11 cellular contexts compared by ENCODE assay signal in genomic region chr14:104895786-104896642, GRCh38. TPM values are rescaled to one million over a fixed set of nuclear protein-coding genes. Genes with fewer than 3 reads are reported as not detected.
DNase-seq lines count a peak whose midpoint lies in the region; ATAC-seq, FAIRE-seq and TF ChIP-seq lines count a peak whose summit lies in the region.
"Had no signal": no experiment of that assay in that cellular context is flagged by ENCODE, and none has a peak within 500 bp of the region (broad histone marks: within the 10 kb centered on the region; RNA-seq: fewer than 3 reads in every experiment).

No MANE protein-coding gene starts in this region.

- H3K27me3 Mint-ChIP-seq in osteocyte (ENCODE audit: unreplicated experiment), result peaks cover 11% of the 10 kb centered on the region

- H3K36me3 ChIP-seq in K562 (ENCODE audit: control insufficient read depth, insufficient read depth, low read length), result no peaks in the 10 kb centered on the region

- H3K79me2 ChIP-seq in K562 (ENCODE audit: control insufficient read depth, insufficient read depth, low read length), result no peaks in the 10 kb centered on the region

- DNase-seq in GM12891 (ENCODE audit: insufficient read length, low spot score) (peak; percentile 9), NCI-H1436 treated with DMSO at 0.1 percent for 48 hours (lab: John Stamatoyannopoulos, UW) (peak; percentile 5), K562 (ENCODE audit: extremely low read depth in 1 of 4, low spot score in 3 of 4) (no peak), osteocyte (ENCODE audit: extremely low spot score, unreplicated experiment) (peak; percentile 84), anterior cingulate cortex (lab: John Stamatoyannopoulos, UW) (no peak)
- no peak for DNase-seq in stimulated activated CD4-positive, alpha-beta T cell treated with anti-CD3 and anti-CD28 coated beads, Interleukin-2, amount 100 ng/mL, for 24 hours

- H3K27ac ChIP-seq in K562 (ENCODE audit: extremely low read depth, low read depth, low read length), result no peak overlapping the region

- FAIRE-seq in GM12891 (lab: Jason Lieb, UNC), result no peak
- no peak for FAIRE-seq in K562 (lab: Jason Lieb, UNC)
- FAIRE-seq: islet of Langerhans had no signal

- no peaks in the 10 kb centered on the region for H3K9me1 ChIP-seq in K562 (ENCODE audit: control insufficient read depth, insufficient read depth, low read length)

- CTCF ChIA-PET in K562 (lab: Yijun Ruan, JAX; ENCODE audit: low intra/inter-chr PET ratio), result interaction anchor here (0.5 to 2.3 kb wide), 2 partner anchors 150 to 638 kb away, joined by 4 to 10 read pairs; no protein-coding TSS in a partner anchor

- TF ChIP-seq EP300 in K562 (IDR thresholded peaks at IDR 0.05; ENCODE audit: low read length), result no peak

- peaks cover 5% of the 10 kb centered on the region for H3K4me1 Mint-ChIP-seq in osteocyte (ENCODE audit: unreplicated experiment)

- BruUV-seq in K562 (replicated peaks; lab: Mats Ljungman, UMichigan), result no TSS peak

- H3K4me3 Mint-ChIP-seq in osteocyte (ENCODE audit: unreplicated experiment), result no peak overlapping the region
- H3K4me3 Mint-ChIP-seq: dendritic cell treated with granulocyte-macrophage colony-stimulating factor and Interleukin-4, amounts not matched to agents 40 ng/mL and 50 ng/mL, for 4 days had no signal

- H3K9me3 Mint-ChIP-seq in osteocyte (ENCODE audit: unreplicated experiment), result no peaks in the 10 kb centered on the region
- H3K9me3 Mint-ChIP-seq: dendritic cell treated with granulocyte-macrophage colony-stimulating factor and Interleukin-4, amounts not matched to agents 40 ng/mL and 50 ng/mL, for 4 days had no signal

- peaks cover 0 to 64% of the 10 kb centered on the region in 2 experiments; a peak in 2 of 5 replicates for H3K4me1 ChIP-seq in K562 (replicated peaks in 1 of 2; ENCODE audit: control insufficient read depth in 2 of 2, insufficient read depth in 2 of 2, low read length in 2 of 2)

- POLR2A ChIA-PET in K562 (lab: Yijun Ruan, JAX), result interaction anchor here (0.6 kb wide), 1 partner anchor 40 kb away, joined by 3 read pairs; no protein-coding TSS in a partner anchor

- TF ChIP-seq POLR2A in GM12891 (IDR thresholded peaks at IDR 0.05; ENCODE audit: low read depth, low read length) (no peak), K562 (conservative IDR thresholded peaks at IDR 0.05) (no peak)

- H3K36me3 Mint-ChIP-seq in osteocyte (ENCODE audit: unreplicated experiment), result no peaks in the 10 kb centered on the region

- H3K9me3 ChIP-seq in K562 (replicated peaks; ENCODE audit: control insufficient read depth, insufficient read depth, low read depth, low read length), result no peaks in the 10 kb centered on the region

- no peaks in the 10 kb centered on the region for H4K20me1 ChIP-seq in K562 (replicated peaks; ENCODE audit: control insufficient read depth, insufficient read depth, low read length)

- TF ChIP-seq CTCF in K562 (IDR thresholded peaks at IDR 0.05 in 2 of 3, conservative IDR thresholded peaks at IDR 0.05 in 1 of 3; ENCODE audit: insufficient read depth in 2 of 3, low read depth in 1 of 3, low read length in 3 of 3) (no peak), osteocyte (IDR thresholded peaks at IDR 0.05) (no peak)

- ATAC-seq in K562 (no peak), GM18498 (IDR thresholded peaks at IDR 0.05; ENCODE audit: unreplicated experiment) (no peak), GM19023 (IDR thresholded peaks at IDR 0.05; ENCODE audit: unreplicated experiment) (no peak)

- no peak overlapping the region for H3K4me2 ChIP-seq in K562 (ENCODE audit: insufficient read depth, low read length)

- intact Hi-C loops in K562 (cut with micrococcal nuclease), result loop anchor here (1.0 kb wide), 2 partner anchors 44 to 149 kb away; no protein-coding TSS in a partner anchor

- no peak overlapping the region for H3K4me3 ChIP-seq in K562

- 70% methylated on average over 16 of the region's 33 CpGs for whole genome bisulfite sequencing in K562 (ENCODE audit: insufficient coverage, low coverage, missing lambda C conversion rate)

- in situ Hi-C loops in K562 (cut with MboI), result no loop called here

- no peak overlapping the region for H2AFZ ChIP-seq in K562 (ENCODE audit: low read depth, low read length)

- H3K27ac Mint-ChIP-seq in osteocyte (ENCODE audit: unreplicated experiment), result no peak overlapping the region
- H3K27ac Mint-ChIP-seq: dendritic cell treated with granulocyte-macrophage colony-stimulating factor and Interleukin-4, amounts not matched to agents 40 ng/mL and 50 ng/mL, for 4 days had no signal

- TF ChIP-seq RAD21 in K562 (CRISPR knock-in tag; conservative IDR thresholded peaks at IDR 0.05 in 1 of 2, IDR thresholded peaks at IDR 0.05 in 1 of 2), result no peak

- no peak overlapping the region for H3K9ac ChIP-seq in K562 (ENCODE audit: insufficient read depth in 1 of 2, low read depth in 2 of 2, low read length in 2 of 2)

- H3K27me3 ChIP-seq in K562 (ENCODE audit: control insufficient read depth in 2 of 2, insufficient read depth in 2 of 2, low read length in 2 of 2), result peaks cover 0 to 6% of the 10 kb centered on the region in 2 experiments; a peak in 2 of 5 replicates

TF ChIP-seq in GM12891, 5 proteins besides CTCF, POLR2A, EP300 and RAD21:
- TF ChIP-seq PAX5 (IDR thresholded peaks at IDR 0.05; ENCODE audit: insufficient read depth, low read length, severe bottlenecking), result no peak
- no peak for TF ChIP-seq SPI1 (IDR thresholded peaks at IDR 0.05; ENCODE audit: low read depth, low read length)
- TF ChIP-seq POU2F2 (IDR thresholded peaks at IDR 0.05; ENCODE audit: low read depth, low read length), result no peak
- TF ChIP-seq POLR2AphosphoS5 (IDR thresholded peaks at IDR 0.05; ENCODE audit: low read depth, low read length), result no peak
- TF ChIP-seq TAF1 (IDR thresholded peaks at IDR 0.05; ENCODE audit: low read depth, low read length), result no peak

TF ChIP-seq in K562, 482 proteins besides CTCF, POLR2A, EP300 and RAD21:
- TF ChIP-seq, protein P1, sequence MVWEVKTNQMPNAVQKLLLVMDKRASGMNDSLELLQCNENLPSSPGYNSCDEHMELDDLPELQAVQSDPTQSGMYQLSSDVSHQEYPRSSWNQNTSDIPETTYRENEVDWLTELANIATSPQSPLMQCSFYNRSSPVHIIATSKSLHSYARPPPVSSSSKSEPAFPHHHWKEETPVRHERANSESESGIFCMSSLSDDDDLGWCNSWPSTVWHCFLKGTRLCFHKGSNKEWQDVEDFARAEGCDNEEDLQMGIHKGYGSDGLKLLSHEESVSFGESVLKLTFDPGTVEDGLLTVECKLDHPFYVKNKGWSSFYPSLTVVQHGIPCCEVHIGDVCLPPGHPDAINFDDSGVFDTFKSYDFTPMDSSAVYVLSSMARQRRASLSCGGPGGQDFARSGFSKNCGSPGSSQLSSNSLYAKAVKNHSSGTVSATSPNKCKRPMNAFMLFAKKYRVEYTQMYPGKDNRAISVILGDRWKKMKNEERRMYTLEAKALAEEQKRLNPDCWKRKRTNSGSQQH (CRISPR knock-in tag; IDR thresholded peaks at IDR 0.05), result no peak
- TF ChIP-seq NCOA6 (IDR thresholded peaks at IDR 0.05) (no peak), PML (IDR thresholded peaks at IDR 0.05; ENCODE audit: low read length) (no peak), NFIC (IDR thresholded peaks at IDR 0.05) (peak; percentile 48), POLR2G (IDR thresholded peaks at IDR 0.05; ENCODE audit: low read depth, low read length) (peak; percentile 52)

RNA-seq across cellular contexts. Expression of gene PLD4, which starts 28.7 kb away (rescaled TPM):
- polyA plus RNA-seq in GM12891 (2012; ENCODE audit: low read depth, missing spikeins), result 22.8 TPM
- 0.05 and 0.14 TPM in 2 replicates for total RNA-seq in K562 (2011; cell fraction: chromatin; rRNA removed; ENCODE audit: low replicate concordance)
- total RNA-seq in K562 (2011; cell fraction: nucleolus; rRNA removed), result 0.13 TPM in 1 of 2 replicates, not detected in the other
- 0.07 and 0.15 TPM in 2 replicates for total RNA-seq in K562 (2011; cell fraction: nucleoplasm; rRNA removed)
- total RNA-seq in K562 (2014; rRNA removed) (not detected in 2 replicates), K562 (2014; rRNA removed; fragmentation: Illumina TruSeq; extraction: Trizol) (not detected in 2 replicates), K562 (2015; rRNA removed; fragmentation: Illumina TruSeq; extraction: Trizol) (0.08 and 0.18 TPM in 2 replicates), K562 (2021) (0.24 TPM in 1 of 2 replicates, not detected in the other), osteocyte (0.05 and 0.18 TPM in 2 replicates)
- polyA plus RNA-seq in K562 (2011; rRNA removed) (not detected in 2 replicates), K562 (2014; fragmentation: Illumina TruSeq; extraction: Trizol) (0.19 TPM in 1 of 2 replicates, not detected in the other), K562 (2014; fragmentation: Nextera tagmentation; extraction: Ambion mirVana) (not detected), K562 (2014; rRNA removed) (0.03 TPM in 1 of 2 replicates, not detected in the other)
- not detected in 2 replicates for polyA plus RNA-seq in K562 (2011; cell fraction: cytosol; rRNA removed)
- polyA plus RNA-seq in K562 (2011; cell fraction: nucleus; rRNA removed), result 0.03 and 0.11 TPM in 2 replicates
- 0.13 and 0.29 TPM in 2 replicates for polyA plus RNA-seq in K562 (2012)
- polyA minus RNA-seq in K562 (2011; rRNA and poly(A)+ RNA removed), result not detected in 2 replicates
- polyA minus RNA-seq in K562 (2011; cell fraction: cytosol; rRNA and poly(A)+ RNA removed), result not detected in 2 replicates
- polyA minus RNA-seq in K562 (2011; cell fraction: nucleus; rRNA and poly(A)+ RNA removed), result 0.11 TPM in 1 of 2 replicates, not detected in the other
- total RNA-seq: activated CD8-positive, alpha-beta memory T cell treated with anti-CD3 and anti-CD28 coated beads for 36 hours had no signal

RNA-seq across cellular contexts. Expression of gene CEP170B, which starts 30.9 kb away (rescaled TPM):
- polyA plus RNA-seq in GM12891 (2012; ENCODE audit: low read depth, missing spikeins), result 0.06 TPM
- total RNA-seq in K562 (2011; cell fraction: chromatin; rRNA removed; ENCODE audit: low replicate concordance), result 12.4 and 32.4 TPM in 2 replicates
- 19.7 and 19.8 TPM in 2 replicates for total RNA-seq in K562 (2011; cell fraction: nucleolus; rRNA removed)
- 9.8 and 13.9 TPM in 2 replicates for total RNA-seq in K562 (2011; cell fraction: nucleoplasm; rRNA removed)
- 3.6 and 4.8 TPM in 2 replicates for total RNA-seq in K562 (2014; rRNA removed)
- total RNA-seq in K562 (2014; rRNA removed; fragmentation: Illumina TruSeq; extraction: Trizol), result 0.99 and 1.2 TPM in 2 replicates
- 2.9 and 3.5 TPM in 2 replicates for total RNA-seq in K562 (2015; rRNA removed; fragmentation: Illumina TruSeq; extraction: Trizol)
- 7.5 and 10.2 TPM in 2 replicates for total RNA-seq in K562 (2021)
- 2.2 and 2.7 TPM in 2 replicates for polyA plus RNA-seq in K562 (2011; rRNA removed)
- polyA plus RNA-seq in K562 (2011; cell fraction: cytosol; rRNA removed), result 2.4 and 6.4 TPM in 2 replicates
- 10.4 and 24.0 TPM in 2 replicates for polyA plus RNA-seq in K562 (2011; cell fraction: nucleus; rRNA removed)
- 5.5 and 6.7 TPM in 2 replicates for polyA plus RNA-seq in K562 (2012)
- polyA plus RNA-seq in K562 (2014; fragmentation: Illumina TruSeq; extraction: Trizol), result 1.7 and 4.1 TPM in 2 replicates
- polyA plus RNA-seq in K562 (2014; fragmentation: Nextera tagmentation; extraction: Ambion mirVana), result under 1 TPM; 0.01 to 0.03 TPM
- polyA plus RNA-seq in K562 (2014; rRNA removed), result 7.6 and 8.9 TPM in 2 replicates
- polyA minus RNA-seq in K562 (2011; rRNA and poly(A)+ RNA removed), result 0.72 and 1.6 TPM in 2 replicates
- 1.9 and 2.7 TPM in 2 replicates for polyA minus RNA-seq in K562 (2011; cell fraction: cytosol; rRNA and poly(A)+ RNA removed)
- 3.1 and 3.4 TPM in 2 replicates for polyA minus RNA-seq in K562 (2011; cell fraction: nucleus; rRNA and poly(A)+ RNA removed)
- 26.4 and 26.5 TPM in 2 replicates for total RNA-seq in osteocyte

Comparison
In these comparisons a context has a peak if more than half of its experiments do, and no peak if none do; other contexts are left out.
1. DNase-seq: peak in GM12891 (single experiment), NCI-H1436 treated with DMSO at 0.1 percent for 48 hours (single experiment) and osteocyte (single experiment); none in K562 (0 of 4), stimulated activated CD4-positive, alpha-beta T cell treated with anti-CD3 and anti-CD28 coated beads, Interleukin-2, amount 100 ng/mL, for 24 hours (0 of 2) and anterior cingulate cortex (0 of 58).